In genomic region chr22:45329536-45329936, GRCh38 we compare ENCODE assay signal across 1 cellular context.
TF ChIP-seq lines count a peak whose summit lies in the region.

No MANE protein-coding gene starts in this region.

TF ChIP-seq in SK-N-SH, 30 proteins besides CTCF, POLR2A, EP300 and RAD21 (continued from another document):
- TF ChIP-seq GABPA (IDR thresholded peaks at IDR 0.05; ENCODE audit: low read depth): no peak
- TF ChIP-seq CHD2 (IDR thresholded peaks at IDR 0.05; ENCODE audit: low read length, partially characterized antibody): peak; percentile 93
- TF ChIP-seq YY1 (IDR thresholded peaks at IDR 0.05; ENCODE audit: low read depth): no peak
- no peak for TF ChIP-seq RFX5 (IDR thresholded peaks at IDR 0.05; ENCODE audit: low read length)
- peak; percentile 98 for TF ChIP-seq FOXJ3 (CRISPR knock-in tag; IDR thresholded peaks at IDR 0.05)
- TF ChIP-seq JUND (IDR thresholded peaks at IDR 0.05): no peak
- TF ChIP-seq TCF12 (IDR thresholded peaks at IDR 0.05): no peak
- no peak for TF ChIP-seq ZBTB33 (IDR thresholded peaks at IDR 0.05; ENCODE audit: borderline replicate concordance, low read depth)
- TF ChIP-seq RCOR1 (IDR thresholded peaks at IDR 0.05; ENCODE audit: low read length): peak; percentile 93
- TF ChIP-seq ELF1 (IDR thresholded peaks at IDR 0.05): no peak
- TF ChIP-seq MXI1 (IDR thresholded peaks at IDR 0.05; ENCODE audit: low read depth, low read length): peak; percentile 97
- no peak for TF ChIP-seq EZH2phosphoT487 (IDR thresholded peaks at IDR 0.05; ENCODE audit: borderline replicate concordance, low read depth)
- TF ChIP-seq TAF1 (IDR thresholded peaks at IDR 0.05; ENCODE audit: borderline replicate concordance, low read depth, low read length): no peak
- no peak for TF ChIP-seq TEAD4 (IDR thresholded peaks at IDR 0.05; ENCODE audit: borderline replicate concordance, insufficient read depth)
- TF ChIP-seq IRF3 (IDR thresholded peaks at IDR 0.05; ENCODE audit: low read depth, low read length): no peak
- TF ChIP-seq NFIC (IDR thresholded peaks at IDR 0.05; ENCODE audit: borderline replicate concordance): no peak
